26 cellular contexts compared by ENCODE assay signal in genomic region chr2:42523341-42523740, GRCh38. TPM values are rescaled to one million over a fixed set of nuclear protein-coding genes. Genes with fewer than 3 reads are reported as not detected.
A peak's percentile ranks its signal among the peaks of the same experiment; 100 is the strongest.
DNase-seq lines count a peak whose midpoint lies in the region; ATAC-seq and TF ChIP-seq lines count a peak whose summit lies in the region.
"Had no signal": no experiment of that assay in that cellular context is flagged by ENCODE, and none has a peak within 500 bp of the region (broad histone marks: within the 10 kb centered on the region; RNA-seq: fewer than 3 reads in every experiment).

No MANE protein-coding gene starts in this region.

- no peaks in the 10 kb centered on the region for H3K9me3 Mint-ChIP-seq in activated T-cell treated with anti-CD3 and anti-CD28 coated beads, Interleukin-2, amount 50 U/mL, for 4 hours
- H3K9me3 Mint-ChIP-seq in activated naive CD4-positive, alpha-beta T cell treated with anti-CD3 and anti-CD28 coated beads, Interleukin-2, amount 50 U/mL, for 24 hours = no peaks in the 10 kb centered on the region
- no peaks in the 10 kb centered on the region for H3K9me3 Mint-ChIP-seq in nephron progenitor cell

- H3K27me3 Mint-ChIP-seq in activated T-cell treated with anti-CD3 and anti-CD28 coated beads, Interleukin-2, amount 50 U/mL, for 4 hours (ENCODE audit: low read depth) = no peaks in the 10 kb centered on the region
- no peaks in the 10 kb centered on the region for H3K27me3 Mint-ChIP-seq in activated naive CD4-positive, alpha-beta T cell treated with anti-CD3 and anti-CD28 coated beads, Interleukin-2, amount 50 U/mL, for 24 hours
- peaks cover 16% of the 10 kb centered on the region for H3K27me3 Mint-ChIP-seq in nephron progenitor cell (ENCODE audit: low read depth, poor library complexity)

- peak overlapping the region; percentile 41 for H3K27ac Mint-ChIP-seq in activated naive CD4-positive, alpha-beta T cell treated with anti-CD3 and anti-CD28 coated beads, Interleukin-2, amount 50 U/mL, for 24 hours
- peak overlapping the region; percentile 98 for H3K27ac Mint-ChIP-seq in nephron progenitor cell

- no peak for ATAC-seq in activated T-cell treated with anti-CD3 and anti-CD28 coated beads, Interleukin-2, amount 50 U/mL, for 4 hours
- ATAC-seq in left cardiac atrium (no peak), HG03175 (IDR thresholded peaks at IDR 0.05; ENCODE audit: unreplicated experiment) (no peak)
- ATAC-seq: A549; gastroesophageal sphincter; stimulated activated naive CD8-positive, alpha-beta T cell treated with anti-CD3 and anti-CD28 coated beads, Interleukin-15, Interleukin-2, amounts not matched to agents 100 U/mL and 50 U/mL, for 24 hours had no signal

- TF ChIP-seq CTCF in nephron progenitor cell (IDR thresholded peaks at IDR 0.05) = no peak

- no peaks in the 10 kb centered on the region for H3K4me1 Mint-ChIP-seq in activated T-cell treated with anti-CD3 and anti-CD28 coated beads, Interleukin-2, amount 50 U/mL, for 4 hours (ENCODE audit: low read depth)
- peaks cover 11% of the 10 kb centered on the region for H3K4me1 Mint-ChIP-seq in activated naive CD4-positive, alpha-beta T cell treated with anti-CD3 and anti-CD28 coated beads, Interleukin-2, amount 50 U/mL, for 24 hours
- H3K4me1 Mint-ChIP-seq in nephron progenitor cell = peaks cover 23% of the 10 kb centered on the region

- no peaks in the 10 kb centered on the region for H3K36me3 Mint-ChIP-seq in activated T-cell treated with anti-CD3 and anti-CD28 coated beads, Interleukin-2, amount 50 U/mL, for 4 hours (ENCODE audit: insufficient read depth)
- H3K36me3 Mint-ChIP-seq in activated naive CD4-positive, alpha-beta T cell treated with anti-CD3 and anti-CD28 coated beads, Interleukin-2, amount 50 U/mL, for 24 hours = no peaks in the 10 kb centered on the region
- no peaks in the 10 kb centered on the region for H3K36me3 Mint-ChIP-seq in nephron progenitor cell (ENCODE audit: low read depth)

- DNase-seq in activated T-cell treated with anti-CD3 and anti-CD28 coated beads, Interleukin-2, amount 50 U/mL, for 1 hour = peak; percentile 21
- DNase-seq in activated T-cell treated with anti-CD3 and anti-CD28 coated beads, Interleukin-2, amount 50 U/mL, for 4 hours = no peak
- peak; percentile 79 for DNase-seq in Jurkat, Clone E6-1 (ENCODE audit: low read depth, low spot score)
- DNase-seq in nephron progenitor cell (peak; percentile 8), hypothalamus (lab: John Stamatoyannopoulos, UW) (no peak), left cardiac atrium (no peak)
- DNase-seq: activated CD4-positive, CD25-positive, alpha-beta regulatory T cell; central memory CD4-positive, alpha-beta T cell; DND-41; kidney glomerular epithelial cell; mammary epithelial cell; NCI-H1048; NCI-H1930; ovary; SHP77 treated with DMSO at 0.1 percent for 48 hours; spleen; stimulated activated CD4-positive, alpha-beta T cell treated with anti-CD3 and anti-CD28 coated beads, Interleukin-2, amount 100 ng/mL, for 48 hours; stimulated activated naive CD8-positive, alpha-beta T cell treated with anti-CD3 and anti-CD28 coated beads, Interleukin-15, Interleukin-2, amounts not matched to agents 100 U/mL and 50 U/mL, for 24 hours; SW 1271 had no signal

- no peak overlapping the region for H3K4me3 ChIP-seq in Jurkat, Clone E6-1 (ENCODE audit: low read length)
- H3K4me3 ChIP-seq: A549, gastroesophageal sphincter, ovary, spleen, thoracic aorta, vagina had no signal

- no peak overlapping the region for H3K4me3 Mint-ChIP-seq in activated T-cell treated with anti-CD3 and anti-CD28 coated beads, Interleukin-2, amount 50 U/mL, for 4 hours
- H3K4me3 Mint-ChIP-seq in activated naive CD4-positive, alpha-beta T cell treated with anti-CD3 and anti-CD28 coated beads, Interleukin-2, amount 50 U/mL, for 24 hours = peak overlapping the region; percentile 49
- no peak overlapping the region for H3K4me3 Mint-ChIP-seq in nephron progenitor cell

- intact Hi-C loops in left cardiac atrium (cut with DNase I) = no loop called here

RNA-seq across cellular contexts. Expression of gene KCNG3, which starts 29.6 kb away (rescaled TPM):
- total RNA-seq in activated T-cell treated with anti-CD3 and anti-CD28 coated beads, Interleukin-2, amount 50 U/mL, for 4 hours = under 1 TPM; 0.24 to 0.50 (median 0.38) TPM
- polyA plus RNA-seq in Jurkat, Clone E6-1 (2012; ENCODE audit: insufficient read depth, insufficient read length) = 0.95 TPM
- total RNA-seq in left cardiac atrium = not detected
- total RNA-seq: dermis microvascular lymphatic vessel endothelial cell had no signal
- polyA plus RNA-seq: mammary epithelial cell, spleen had no signal

RNA-seq across cellular contexts. Expression of gene MTA3, which starts 45.1 kb away (rescaled TPM):
- total RNA-seq in activated T-cell treated with anti-CD3 and anti-CD28 coated beads, Interleukin-2, amount 50 U/mL, for 4 hours = 10 to 100 TPM; 11.5 to 18.3 (median 13.5) TPM
- 52.7 TPM for polyA plus RNA-seq in Jurkat, Clone E6-1 (2012; ENCODE audit: insufficient read depth, insufficient read length)
- 10 to 100 TPM; 20.9 to 21.8 TPM for total RNA-seq in left cardiac atrium

Comparison
In these comparisons a context has a peak if more than half of its experiments do, and no peak if none do; other contexts are left out.
1. DNase-seq: peak in activated T-cell treated with anti-CD3 and anti-CD28 coated beads, Interleukin-2, amount 50 U/mL, for 1 hour (single experiment), Jurkat, Clone E6-1 (single experiment) and nephron progenitor cell (single experiment); none in activated T-cell treated with anti-CD3 and anti-CD28 coated beads, Interleukin-2, amount 50 U/mL, for 4 hours (single experiment), hypothalamus (0 of 51) and left cardiac atrium (single experiment).